8 cellular contexts compared by ENCODE assay signal in genomic region chr17:17849863-17850373, GRCh38. TPM values are rescaled to one million over a fixed set of nuclear protein-coding genes. Genes with fewer than 3 reads are reported as not detected.
DNase-seq lines count a peak whose midpoint lies in the region; ATAC-seq and TF ChIP-seq lines count a peak whose summit lies in the region.

No MANE protein-coding gene starts in this region.

- no peaks in the 10 kb centered on the region for H4K20me1 ChIP-seq in smooth muscle cell (ENCODE audit: low read depth)

- ATAC-seq in heart left ventricle (peak; percentile 62 to 80 (median 65)), HG03439 (IDR thresholded peaks at IDR 0.05; ENCODE audit: unreplicated experiment) (no peak)

- no peak overlapping the region for H3K4me3 ChIP-seq in heart left ventricle
- no peak overlapping the region for H3K4me3 ChIP-seq in smooth muscle cell

- intact Hi-C loops in heart left ventricle (cut with DNase I): loop anchor here in 2 of 10 donors (5.0 to 10.0 kb wide), 2 partner anchors 57 to 165 kb away; partner anchors contain the start of gene RAI1 (in 1 of the 2)

- no peak for TF ChIP-seq POLR2A in heart left ventricle (IDR thresholded peaks at IDR 0.05)

- TF ChIP-seq CTCF in heart left ventricle (IDR thresholded peaks at IDR 0.05): peak in 11 of 12 donors; percentile 5 to 53 (median 27)
- TF ChIP-seq CTCF in smooth muscle cell (IDR thresholded peaks at IDR 0.05; ENCODE audit: borderline replicate concordance, insufficient read depth, poor library complexity, severe bottlenecking): peak; percentile 5

- H3K9me3 ChIP-seq in heart left ventricle (no peaks in the 10 kb centered on the region), smooth muscle cell (replicated peaks; ENCODE audit: low read depth) (no peaks in the 10 kb centered on the region)

- H3K4me1 ChIP-seq in heart left ventricle: peaks cover 10 to 53% (median 35%) of the 10 kb centered on the region in 12 donors
- H3K4me1 ChIP-seq in smooth muscle cell (ENCODE audit: low read depth): peaks cover 17% of the 10 kb centered on the region

- H3K79me2 ChIP-seq in smooth muscle cell (ENCODE audit: low read depth): no peaks in the 10 kb centered on the region

- no peak overlapping the region for H2AFZ ChIP-seq in smooth muscle cell (ENCODE audit: low read depth)

- H3K27me3 ChIP-seq in heart left ventricle (no peaks in the 10 kb centered on the region), smooth muscle cell (ENCODE audit: low read depth) (no peaks in the 10 kb centered on the region)

- H3K27ac ChIP-seq in heart left ventricle: peak overlapping the region; percentile 51 to 95 (median 81)
- no peak overlapping the region for H3K27ac ChIP-seq in smooth muscle cell (ENCODE audit: low read depth)

- no peak overlapping the region for H3K4me2 ChIP-seq in smooth muscle cell

- WGBS in heart left ventricle, 4 donors: 29 to 67% (median 34%) methylated on average over 1 to 2 of the region's 2 CpGs
- WGBS in smooth muscle cell (ENCODE audit: low lambda C conversion rate): 97% methylated on average over 2 of the region's 2 CpGs

- peak; percentile 38 for DNase-seq in SKM-1 treated with dmso at 0.1 percent for 144 hours (lab: John Stamatoyannopoulos, UW; ENCODE audit: unreplicated experiment)
- no peak for DNase-seq in SKM-1 (lab: John Stamatoyannopoulos, UW; ENCODE audit: unreplicated experiment)
- peak; percentile 91 for DNase-seq in OCI-M1 (lab: John Stamatoyannopoulos, UW)
- DNase-seq in activated effector memory CD4-positive, alpha-beta T cell treated with anti-CD3 and anti-CD28 coated beads, Interleukin-2, amount 50 U/mL, for 16 hours: peak; percentile 84
- peak in 4 of 5 donors; percentile 59 to 70 (median 64) for DNase-seq in heart left ventricle
- DNase-seq in smooth muscle cell (lab: John Stamatoyannopoulos, UW; ENCODE audit: unreplicated experiment): no peak
- DNase-seq in middle frontal gyrus (ENCODE audit: extremely low spot score, low spot score): no peak

- H3K9ac ChIP-seq in smooth muscle cell (ENCODE audit: low read depth): no peak overlapping the region

- H3K36me3 ChIP-seq in heart left ventricle (peaks cover 0 to 17% (median 11%) of the 10 kb centered on the region in 9 donors), smooth muscle cell (ENCODE audit: low read depth) (no peaks in the 10 kb centered on the region)

- no peaks in the 10 kb centered on the region for H3F3A ChIP-seq in smooth muscle cell (ENCODE audit: low read depth)

RNA-seq across cellular contexts. Expression of gene SREBF1, which starts 13.1 kb away (rescaled TPM):
- total RNA-seq in heart left ventricle (10 to 100 TPM; 12.8 to 55.2 (median 17.8) TPM), smooth muscle cell (23.5 and 25.9 TPM in 2 replicates)
- polyA plus RNA-seq in heart left ventricle (10 to 100 TPM; 22.1 to 41.0 TPM), smooth muscle cell (45.4 and 53.5 TPM in 2 replicates)

Comparison
In these comparisons a context has a peak if more than half of its experiments do, and no peak if none do; other contexts are left out.
1. DNase-seq: peak in SKM-1 treated with dmso at 0.1 percent for 144 hours (single experiment), OCI-M1 (single experiment), activated effector memory CD4-positive, alpha-beta T cell treated with anti-CD3 and anti-CD28 coated beads, Interleukin-2, amount 50 U/mL, for 16 hours (single experiment) and heart left ventricle (4 of 5); none in SKM-1 (single experiment), smooth muscle cell (single experiment) and middle frontal gyrus (single experiment).